1 cellular context compared by ENCODE assay signal in genomic region chr6:116371384-116372209, GRCh38.
TF ChIP-seq lines count a peak whose summit lies in the region.

No MANE protein-coding gene starts in this region.

TF ChIP-seq in HCT116, 20 proteins besides CTCF, POLR2A, EP300 and RAD21 (continued from another document):
- TF ChIP-seq MAX (IDR thresholded peaks at IDR 0.05): peak; percentile 72; the same call in 1 of the 2 replicates
